Comparison of ENCODE assay signal across 8 cellular contexts in the genomic region with DNA sequence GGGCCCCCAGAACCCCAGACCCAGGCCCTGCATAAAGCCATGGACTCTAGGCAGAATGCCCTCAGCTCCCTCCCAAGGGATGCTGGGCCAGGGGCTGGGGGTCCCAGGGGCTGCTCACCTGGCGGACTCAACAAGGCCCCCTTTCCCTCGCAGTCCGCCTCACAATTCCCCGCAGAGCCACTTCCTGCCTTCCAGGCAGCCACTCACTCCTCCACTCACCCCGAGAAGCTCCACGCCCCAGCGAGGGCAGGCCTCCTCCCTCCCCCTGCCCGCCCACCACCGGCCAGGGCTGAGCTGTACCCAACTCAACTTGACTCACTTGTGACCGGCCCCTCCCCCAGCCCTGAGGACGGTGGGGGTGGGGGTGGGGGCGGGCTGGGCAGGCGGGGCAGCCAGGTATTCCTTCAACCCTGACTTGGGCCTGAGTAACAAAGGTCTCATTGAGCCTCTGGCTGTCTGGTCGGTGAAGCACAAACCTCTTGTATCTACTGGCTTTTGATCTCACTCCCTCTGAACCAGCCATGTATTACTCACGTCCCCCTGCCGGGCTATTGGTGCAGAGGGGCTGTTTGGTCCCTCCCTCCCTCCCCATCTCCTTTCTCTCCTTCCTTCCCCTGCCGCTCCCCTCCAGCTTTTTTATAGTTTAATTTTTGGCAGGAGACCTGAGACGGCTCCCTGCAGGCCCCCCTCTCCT. TPM values are rescaled to one million over a fixed set of nuclear protein-coding genes. Genes with fewer than 3 reads are reported as not detected.
DNase-seq lines count a peak whose midpoint lies in the region; TF ChIP-seq lines count a peak whose summit lies in the region.
"Had no signal": no experiment of that assay in that cellular context is flagged by ENCODE, and none has a peak within 500 bp of the region (broad histone marks: within the 10 kb centered on the region; RNA-seq: fewer than 3 reads in every experiment).

No MANE protein-coding gene starts in this region.

- TF ChIP-seq CTCF in RWPE1 (conservative IDR thresholded peaks at IDR 0.05; ENCODE audit: low read depth): no peak

- intact Hi-C loops in CD4-positive, alpha-beta memory T cell (cut with micrococcal nuclease): no loop called here
- intact Hi-C loops in cardiac septum (cut with DNase I): no loop called here

- POLR2A ChIA-PET in RWPE1 (lab: Yijun Ruan, JAX; ENCODE audit: low non-redundant PET): interaction anchor here (0.6 to 1.2 kb wide), 2 partner anchors 11 to 28 kb away, joined by 3 to 6 read pairs; no protein-coding TSS in a partner anchor
- POLR2A ChIA-PET in CD4-positive, alpha-beta memory T cell (lab: Charles Lee; ENCODE audit: partially characterized antibody): interaction anchor here (0.9 kb wide), 1 partner anchor 9 kb away, joined by 3 read pairs; no protein-coding TSS in a partner anchor

- H3K4me3 ChIP-seq in H7 (ENCODE audit: insufficient read depth, low read depth, low read length): peak overlapping the region; percentile 24; the same call in 1 of the 2 replicates
- H3K4me3 ChIP-seq in CD4-positive, alpha-beta memory T cell (ENCODE audit: low read length in 2 of 2): no peak overlapping the region

- peaks cover 21 to 45% of the 10 kb centered on the region in 2 donors for H3K27me3 Mint-ChIP-seq in CD4-positive, alpha-beta memory T cell

- H3K9me3 Mint-ChIP-seq in CD4-positive, alpha-beta memory T cell: peaks cover 0 to 2% (median 0%) of the 10 kb centered on the region in 8 donors

- H3K27ac Mint-ChIP-seq in CD4-positive, alpha-beta memory T cell: peak overlapping the region in 1 of 7 donors; percentile 27

- no peaks in the 10 kb centered on the region for H3K36me3 Mint-ChIP-seq in CD4-positive, alpha-beta memory T cell

- peaks cover 3% of the 10 kb centered on the region for H3K4me1 ChIP-seq in CD4-positive, alpha-beta memory T cell (ENCODE audit: insufficient read depth, low read length)

- CTCF ChIA-PET in RWPE1 (lab: Yijun Ruan, JAX): interaction anchor here (0.6 to 3.0 kb wide), 7 partner anchors 10 to 86 kb away, joined by 3 to 26 read pairs (median 5); no protein-coding TSS in a partner anchor
- CTCF ChIA-PET in CD4-positive, alpha-beta memory T cell (lab: Charles Lee; ENCODE audit: partially characterized antibody): no interaction called here

- H3K9me3 ChIP-seq in CD4-positive, alpha-beta memory T cell (ENCODE audit: control insufficient read depth in 1 of 2, low read length in 2 of 2): no peaks in the 10 kb centered on the region

- peaks cover 2 to 6% (median 3%) of the 10 kb centered on the region in 4 donors for H3K4me1 Mint-ChIP-seq in CD4-positive, alpha-beta memory T cell

- peaks cover 22% of the 10 kb centered on the region for H3K27me3 ChIP-seq in H7 (ENCODE audit: control insufficient read depth, insufficient read depth, low read length)
- H3K27me3 ChIP-seq in CD4-positive, alpha-beta memory T cell (ENCODE audit: insufficient read depth, low read length): peaks cover 25% of the 10 kb centered on the region

- DNase-seq in H7 (peak; percentile 91), RWPE1 (ENCODE audit: low spot score) (peak; percentile 99), epithelial cell of prostate (ENCODE audit: low read depth, low spot score) (peak; percentile 90), activated gamma-delta T cell treated with Interleukin-2 at 50 U/mL for 16 hours (no peak), cardiac septum (ENCODE audit: low spot score) (no peak)
- peak; percentile 58 for DNase-seq in stimulated activated CD4-positive, alpha-beta T cell treated with anti-CD3 and anti-CD28 coated beads, Interleukin-1b, Interleukin-23, amount 100 ng/mL, for 48 hours
- DNase-seq in CD4-positive, alpha-beta memory T cell: no peak

- no peaks in the 10 kb centered on the region for H3K36me3 ChIP-seq in H7 (replicated peaks; ENCODE audit: control insufficient read depth, insufficient read depth, low read length)
- no peaks in the 10 kb centered on the region for H3K36me3 ChIP-seq in CD4-positive, alpha-beta memory T cell (ENCODE audit: insufficient read depth, low read length)

- H3K4me3 Mint-ChIP-seq in CD4-positive, alpha-beta memory T cell: no peak overlapping the region

- H3K27ac ChIP-seq in RWPE1: peak overlapping the region; percentile 96
- peak overlapping the region; percentile 91 for H3K27ac ChIP-seq in epithelial cell of prostate
- no peak overlapping the region for H3K27ac ChIP-seq in CD4-positive, alpha-beta memory T cell (ENCODE audit: low read depth, low read length)

RNA-seq across cellular contexts. Expression of gene BLACAT1, which starts 5.9 kb away (rescaled TPM):
- 6.7 and 9.0 TPM in 2 replicates for total RNA-seq in H7 (2014; rRNA removed; shearing (Covaris generic))
- under 1 TPM; 0.42 to 0.44 TPM for total RNA-seq in CD4-positive, alpha-beta memory T cell
- not detected for polyA plus RNA-seq in CD4-positive, alpha-beta memory T cell
- total RNA-seq in cardiac septum: not detected
- total RNA-seq: lung microvascular endothelial cell had no signal

RNA-seq across cellular contexts. Expression of gene LEMD1, which starts 28.0 kb away (rescaled TPM):
- total RNA-seq in H7 (2014; rRNA removed; shearing (Covaris generic)): 19.4 and 25.1 TPM in 2 replicates
- 1 to 10 TPM in 1 of 2 experiments, not detected in 1; 1.3 TPM for total RNA-seq in CD4-positive, alpha-beta memory T cell
- polyA plus RNA-seq in CD4-positive, alpha-beta memory T cell: not detected
- total RNA-seq in cardiac septum: not detected
- total RNA-seq: lung microvascular endothelial cell had no signal

RNA-seq across cellular contexts. Expression of gene CDK18, which starts 54.6 kb away (rescaled TPM):
- 48.3 and 52.0 TPM in 2 replicates for total RNA-seq in H7 (2014; rRNA removed; shearing (Covaris generic))
- total RNA-seq in CD4-positive, alpha-beta memory T cell: 1 to 10 TPM in 1 of 2 experiments, under 1 TPM in 1; 0.78 to 1.3 TPM
- polyA plus RNA-seq in CD4-positive, alpha-beta memory T cell: under 1 TPM; 0.25 to 0.76 TPM
- 195 TPM for total RNA-seq in cardiac septum

Comparison
In these comparisons a context has a peak if more than half of its experiments do, and no peak if none do; other contexts are left out.
1. DNase-seq: peak in H7 (single experiment), RWPE1 (single experiment), epithelial cell of prostate (single experiment) and stimulated activated CD4-positive, alpha-beta T cell treated with anti-CD3 and anti-CD28 coated beads, Interleukin-1b, Interleukin-23, amount 100 ng/mL, for 48 hours (single experiment); none in activated gamma-delta T cell treated with Interleukin-2 at 50 U/mL for 16 hours (single experiment), CD4-positive, alpha-beta memory T cell (0 of 5) and cardiac septum (single experiment).
2. RNA of gene CDK18, which starts 54.6 kb away (total RNA-seq): 195 TPM in cardiac septum (single experiment) and 48.3 to 52.0 TPM in H7; 0.78 to 1.3 TPM in CD4-positive, alpha-beta memory T cell; every median in the first group is over 10 times any median in the second.